23 cellular contexts compared by ENCODE assay signal in the genomic region with DNA sequence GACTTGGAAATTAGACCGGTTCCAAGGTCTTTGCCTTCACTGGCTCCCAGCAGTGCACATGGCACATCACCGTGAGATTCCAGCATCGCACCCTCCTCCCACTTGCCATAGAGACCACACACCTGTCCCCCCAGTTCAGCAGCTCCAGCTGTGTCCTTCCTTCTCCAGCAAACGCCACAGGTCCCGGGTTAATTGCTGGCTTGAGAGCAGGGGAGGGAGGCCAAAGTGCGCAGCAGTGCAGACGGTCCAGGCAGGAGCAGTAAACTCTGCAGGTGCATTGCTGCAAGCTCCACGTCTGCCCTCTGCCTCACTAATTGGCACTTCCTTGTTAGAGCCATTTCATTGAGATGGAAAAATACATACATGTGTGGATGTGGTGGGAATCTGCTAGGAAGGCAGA.
"Had no signal": no experiment of that assay in that cellular context is flagged by ENCODE, and none has a peak within 500 bp of the region (broad histone marks: within the 10 kb centered on the region; RNA-seq: fewer than 3 reads in every experiment).

No MANE protein-coding gene starts in this region.

- DNase-seq: activated B cell treated with CpG ODN at 0.5 μM for 24 hours; activated CD4-positive, alpha-beta T cell treated with anti-CD3 and anti-CD28 coated beads for 1 hour; activated CD4-positive, alpha-beta T cell treated with anti-CD3 and anti-CD28 coated beads, Interleukin-2, amount 10 ng/mL, durations not matched to agents 24 days and 14 days; activated CD4-positive, alpha-beta T cell treated with anti-CD3 and anti-CD28 coated beads, Interleukin-2, amount 50 U/mL, for 48 hours; activated CD8-positive, alpha-beta memory T cell treated with anti-CD3 and anti-CD28 coated beads, Interleukin-2, amount 10 ng/mL, durations not matched to agents 7 days and 5 days; activated effector memory CD4-positive, alpha-beta T cell treated with Interleukin-2 at 50 U/mL for 16 hours; activated naive CD4-positive, alpha-beta T cell; activated T-cell treated with anti-CD3 and anti-CD28 coated beads, Interleukin-2, amount 50 U/mL, for 24 hours; central memory CD4-positive, alpha-beta T cell; KG1; MG63; MV-4-11; NCI-H1092 treated with DMSO at 0.1 percent for 48 hours; NCI-H1436; NCI-H2029 treated with DMSO at 0.1 percent for 48 hours; NCI-H446; NCI-H524; NCI-H82; SHP77; T-helper 9 cell had no signal

- ATAC-seq: activated CD8-positive, alpha-beta memory T cell treated with anti-CD3 and anti-CD28 coated beads, Interleukin-2, amount 10 ng/mL, durations not matched to agents 7 days and 5 days; SK-N-SH treated with all-trans-retinoic acid at 6 μM for 48 hours had no signal

- H3K4me1 ChIP-seq: breast epithelium, SJSA1 had no signal

- H3K36me3 ChIP-seq: breast epithelium, MG63, SJSA1 had no signal

- H3K4me3 ChIP-seq: breast epithelium, MG63, SJSA1 had no signal

- H3K27ac ChIP-seq: breast epithelium, SJSA1 had no signal

- H3K9me3 ChIP-seq: MG63, SJSA1 had no signal
